In the genomic region with DNA sequence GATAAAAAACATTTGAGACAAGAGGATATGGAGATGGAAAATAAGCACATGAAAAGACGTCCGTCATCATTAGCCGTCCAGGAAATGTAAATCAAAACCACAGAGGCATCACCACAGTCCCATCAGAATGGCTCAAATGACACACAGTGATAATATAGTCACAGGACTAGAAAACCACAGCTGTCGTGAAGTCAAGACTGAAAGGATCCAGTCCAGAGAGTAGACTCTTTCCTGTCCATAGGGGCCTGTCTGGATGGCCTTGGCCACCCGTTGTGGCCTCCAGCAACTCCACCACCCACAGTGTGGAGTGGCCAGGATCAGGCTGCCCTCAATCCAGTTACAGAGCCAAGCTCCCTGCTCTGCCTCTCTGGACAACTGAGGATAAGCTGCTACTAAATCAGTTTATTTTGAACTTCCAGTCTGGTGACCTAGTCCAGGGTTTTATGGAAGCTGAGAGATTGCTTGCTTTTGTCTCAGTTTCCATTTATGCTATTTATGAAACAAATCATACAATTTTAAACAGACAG, we compare ENCODE assay signal across 8 cellular contexts.
DNase-seq lines count a peak whose midpoint lies in the region; ATAC-seq lines count a peak whose summit lies in the region.

No MANE protein-coding gene starts in this region.

- CTCF ChIA-PET in naive thymus-derived CD4-positive, alpha-beta T cell (lab: Charles Lee) = no interaction called here

- POLR2A ChIA-PET in naive thymus-derived CD4-positive, alpha-beta T cell (lab: Charles Lee) = no interaction called here

- no peak overlapping the region for H3K4me3 Mint-ChIP-seq in naive thymus-derived CD4-positive, alpha-beta T cell

- no peaks in the 10 kb centered on the region for H3K4me1 ChIP-seq in naive thymus-derived CD4-positive, alpha-beta T cell (ENCODE audit: control insufficient read depth in 2 of 2, insufficient read depth in 2 of 2, low read length in 2 of 2)

- H3K9me3 Mint-ChIP-seq in naive thymus-derived CD4-positive, alpha-beta T cell = peaks cover 0 to 2% (median 0%) of the 10 kb centered on the region in 11 donors

- H3K36me3 ChIP-seq in naive thymus-derived CD4-positive, alpha-beta T cell (ENCODE audit: control insufficient read depth in 2 of 3, insufficient read depth in 3 of 3, low read length in 3 of 3) = no peaks in the 10 kb centered on the region

- no peaks in the 10 kb centered on the region for H3K9me3 ChIP-seq in naive thymus-derived CD4-positive, alpha-beta T cell (ENCODE audit: control insufficient read depth in 2 of 3, low read length in 3 of 3)

- peaks cover 0 to 11% (median 4%) of the 10 kb centered on the region in 5 donors for H3K27me3 Mint-ChIP-seq in naive thymus-derived CD4-positive, alpha-beta T cell

- no peak overlapping the region for H3K27ac ChIP-seq in naive thymus-derived CD4-positive, alpha-beta T cell (ENCODE audit: low read depth, low read length)

- H3K27me3 ChIP-seq in naive thymus-derived CD4-positive, alpha-beta T cell (ENCODE audit: control insufficient read depth in 2 of 2, insufficient read depth in 2 of 2, low read length in 2 of 2) = no peaks in the 10 kb centered on the region

- H3K27ac Mint-ChIP-seq in naive thymus-derived CD4-positive, alpha-beta T cell = no peak overlapping the region

- intact Hi-C loops in naive thymus-derived CD4-positive, alpha-beta T cell (cut with micrococcal nuclease) = no loop called here

- H3K4me3 ChIP-seq in naive thymus-derived CD4-positive, alpha-beta T cell (ENCODE audit: low read length) = no peak overlapping the region

- H3K4me1 Mint-ChIP-seq in naive thymus-derived CD4-positive, alpha-beta T cell = peaks cover 0 to 5% (median 0%) of the 10 kb centered on the region in 7 donors

- H3K36me3 Mint-ChIP-seq in naive thymus-derived CD4-positive, alpha-beta T cell = no peaks in the 10 kb centered on the region

- ATAC-seq in HG02759 (IDR thresholded peaks at IDR 0.05; ENCODE audit: unreplicated experiment) = peak; percentile 95
- ATAC-seq in naive thymus-derived CD4-positive, alpha-beta T cell = peak; percentile 54

- DNase-seq in NCI-H2171 treated with DMSO at 0.1 percent for 48 hours (lab: John Stamatoyannopoulos, UW) (peak; percentile 29), NCI-H2171 (lab: John Stamatoyannopoulos, UW) (no peak), NCI-H510A treated with DMSO at 0.1 percent for 48 hours (lab: John Stamatoyannopoulos, UW) (peak; percentile 33), dermis blood vessel endothelial cell (no peak), NCI-H524 (lab: John Stamatoyannopoulos, UW) (no peak), DMS 273 treated with DMSO at 0.1 percent for 48 hours (lab: John Stamatoyannopoulos, UW) (no peak)
- no peak for DNase-seq in naive thymus-derived CD4-positive, alpha-beta T cell

Comparison
In these comparisons a context has a peak if more than half of its experiments do, and no peak if none do; other contexts are left out.
1. DNase-seq: peak in NCI-H2171 treated with DMSO at 0.1 percent for 48 hours (single experiment) and NCI-H510A treated with DMSO at 0.1 percent for 48 hours (single experiment); none in NCI-H2171 (single experiment), naive thymus-derived CD4-positive, alpha-beta T cell (0 of 9), dermis blood vessel endothelial cell (single experiment), NCI-H524 (0 of 2) and DMS 273 treated with DMSO at 0.1 percent for 48 hours (single experiment).